ENCODE assay signal across 11 cellular contexts in genomic region chr1:31924839-31925238, GRCh38. TPM values are rescaled to one million over a fixed set of nuclear protein-coding genes. Genes with fewer than 3 reads are reported as not detected.
DNase-seq lines count a peak whose midpoint lies in the region; ATAC-seq and TF ChIP-seq lines count a peak whose summit lies in the region.
"Had no signal": no experiment of that assay in that cellular context is flagged by ENCODE, and none has a peak within 500 bp of the region (broad histone marks: within the 10 kb centered on the region; RNA-seq: fewer than 3 reads in every experiment).

No MANE protein-coding gene starts in this region.

- peak overlapping the region; percentile 58 for H3K4me3 Mint-ChIP-seq in stimulated activated naive CD8-positive, alpha-beta T cell treated with anti-CD3 and anti-CD28 coated beads, Interleukin-15, Interleukin-2, amounts not matched to agents 100 ng/mL and 50 ng/mL, for 24 hours
- H3K4me3 Mint-ChIP-seq in activated CD8-positive, alpha-beta T cell treated with anti-CD3 and anti-CD28 coated beads for 36 hours: peak overlapping the region; percentile 61
- H3K4me3 Mint-ChIP-seq in memory B cell: peak overlapping the region; percentile 85

- CTCF ChIA-PET in activated CD8-positive, alpha-beta T cell treated with anti-CD3 and anti-CD28 coated beads for 36 hours (lab: Charles Lee): interaction anchor here (0.8 to 3.7 kb wide), 6 partner anchors 10 to 45 kb away, joined by 3 to 14 read pairs (median 8); no protein-coding TSS in a partner anchor

- H3K9me3 Mint-ChIP-seq in stimulated activated naive CD8-positive, alpha-beta T cell treated with anti-CD3 and anti-CD28 coated beads, Interleukin-15, Interleukin-2, amounts not matched to agents 100 ng/mL and 50 ng/mL, for 24 hours: no peaks in the 10 kb centered on the region
- no peaks in the 10 kb centered on the region for H3K9me3 Mint-ChIP-seq in activated CD8-positive, alpha-beta T cell treated with anti-CD3 and anti-CD28 coated beads for 36 hours
- no peaks in the 10 kb centered on the region for H3K9me3 Mint-ChIP-seq in memory B cell

- H3K27ac Mint-ChIP-seq in stimulated activated naive CD8-positive, alpha-beta T cell treated with anti-CD3 and anti-CD28 coated beads, Interleukin-15, Interleukin-2, amounts not matched to agents 100 ng/mL and 50 ng/mL, for 24 hours: peak overlapping the region; percentile 87
- peak overlapping the region; percentile 89 for H3K27ac Mint-ChIP-seq in activated CD8-positive, alpha-beta T cell treated with anti-CD3 and anti-CD28 coated beads for 36 hours
- H3K27ac Mint-ChIP-seq in memory B cell: peak overlapping the region; percentile 79

- H3K27me3 Mint-ChIP-seq in stimulated activated naive CD8-positive, alpha-beta T cell treated with anti-CD3 and anti-CD28 coated beads, Interleukin-15, Interleukin-2, amounts not matched to agents 100 ng/mL and 50 ng/mL, for 24 hours: no peaks in the 10 kb centered on the region
- no peaks in the 10 kb centered on the region for H3K27me3 Mint-ChIP-seq in activated CD8-positive, alpha-beta T cell treated with anti-CD3 and anti-CD28 coated beads for 36 hours
- H3K27me3 Mint-ChIP-seq in memory B cell: no peaks in the 10 kb centered on the region

- H3K4me1 Mint-ChIP-seq in stimulated activated naive CD8-positive, alpha-beta T cell treated with anti-CD3 and anti-CD28 coated beads, Interleukin-15, Interleukin-2, amounts not matched to agents 100 ng/mL and 50 ng/mL, for 24 hours (ENCODE audit: low read depth): peaks cover 91% of the 10 kb centered on the region
- peaks cover 73% of the 10 kb centered on the region for H3K4me1 Mint-ChIP-seq in activated CD8-positive, alpha-beta T cell treated with anti-CD3 and anti-CD28 coated beads for 36 hours (ENCODE audit: low read depth)
- H3K4me1 Mint-ChIP-seq in memory B cell: peaks cover 40% of the 10 kb centered on the region

- no peak for TF ChIP-seq CTCF in activated CD8-positive, alpha-beta T cell treated with anti-CD3 and anti-CD28 coated beads for 36 hours (IDR thresholded peaks at IDR 0.05)

- POLR2A ChIA-PET in activated CD8-positive, alpha-beta T cell treated with anti-CD3 and anti-CD28 coated beads for 36 hours (lab: Charles Lee): interaction anchor here (1.0 to 1.3 kb wide), 4 partner anchors 10 to 89 kb away, joined by 3 to 7 read pairs (median 4); partner anchors contain the start of gene KHDRBS1

- ATAC-seq in stimulated activated naive CD8-positive, alpha-beta T cell treated with anti-CD3 and anti-CD28 coated beads, Interleukin-15, Interleukin-2, amounts not matched to agents 100 U/mL and 50 U/mL, for 24 hours: no peak
- no peak for ATAC-seq in activated CD8-positive, alpha-beta T cell treated with anti-CD3 and anti-CD28 coated beads for 36 hours
- ATAC-seq in memory B cell (ENCODE audit: low read depth) (no peak), HG02852 (IDR thresholded peaks at IDR 0.05; ENCODE audit: unreplicated experiment) (no peak)

- H3K36me3 Mint-ChIP-seq in stimulated activated naive CD8-positive, alpha-beta T cell treated with anti-CD3 and anti-CD28 coated beads, Interleukin-15, Interleukin-2, amounts not matched to agents 100 ng/mL and 50 ng/mL, for 24 hours (ENCODE audit: low read depth): peaks cover 35% of the 10 kb centered on the region
- peaks cover 43% of the 10 kb centered on the region for H3K36me3 Mint-ChIP-seq in activated CD8-positive, alpha-beta T cell treated with anti-CD3 and anti-CD28 coated beads for 36 hours (ENCODE audit: low read depth)
- H3K36me3 Mint-ChIP-seq in memory B cell: peaks cover 9% of the 10 kb centered on the region

- DNase-seq in stimulated activated naive CD8-positive, alpha-beta T cell treated with anti-CD3 and anti-CD28 coated beads, Interleukin-15, Interleukin-2, amounts not matched to agents 100 U/mL and 50 U/mL, for 24 hours: no peak
- no peak for DNase-seq in activated CD8-positive, alpha-beta T cell treated with anti-CD3 and anti-CD28 coated beads for 36 hours
- DNase-seq in memory B cell (ENCODE audit: low spot score in 2 of 2) (no peak), SIG-M5 treated with dmso at 0.1 percent for 504 hours (lab: John Stamatoyannopoulos, UW; ENCODE audit: unreplicated experiment) (no peak), NK-92 (lab: John Stamatoyannopoulos, UW; ENCODE audit: unreplicated experiment) (no peak), amniotic stem cell (lab: John Stamatoyannopoulos, UW) (no peak)
- DNase-seq: central memory CD4-positive, alpha-beta T cell; foreskin fibroblast; SHP77 treated with DMSO at 0.1 percent for 48 hours had no signal

- intact Hi-C loops in activated CD8-positive, alpha-beta T cell treated with anti-CD3 and anti-CD28 coated beads for 36 hours (cut with micrococcal nuclease): loop anchor here (5.0 kb wide), 1 partner anchor 37 kb away; no protein-coding TSS in a partner anchor

RNA-seq across cellular contexts. Expression of gene PTP4A2, which starts 13.3 kb away (rescaled TPM):
- 100 to 1,000 TPM; 273 to 296 TPM for total RNA-seq in activated CD8-positive, alpha-beta T cell treated with anti-CD3 and anti-CD28 coated beads for 36 hours
